In genomic region chr19:33631628-33631995, GRCh38 we compare ENCODE assay signal across 18 cellular contexts. TPM values are rescaled to one million over a fixed set of nuclear protein-coding genes. Genes with fewer than 3 reads are reported as not detected.
DNase-seq lines count a peak whose midpoint lies in the region; ATAC-seq, FAIRE-seq and TF ChIP-seq lines count a peak whose summit lies in the region.
"Had no signal": no experiment of that assay in that cellular context is flagged by ENCODE, and none has a peak within 500 bp of the region (broad histone marks: within the 10 kb centered on the region; RNA-seq: fewer than 3 reads in every experiment).

No MANE protein-coding gene starts in this region.

- CTCF ChIA-PET in activated CD8-positive, alpha-beta memory T cell treated with anti-CD3 and anti-CD28 coated beads, Interleukin-2, amount 10 ng/mL, durations not matched to agents 7 days and 5 days (lab: Charles Lee) = interaction anchor here (1.2 kb wide), 1 partner anchor 146 kb away, joined by 3 read pairs; no protein-coding TSS in a partner anchor

- no peak overlapping the region for H3K4me3 Mint-ChIP-seq in activated CD8-positive, alpha-beta memory T cell treated with anti-CD3 and anti-CD28 coated beads, Interleukin-2, amount 10 ng/mL, durations not matched to agents 7 days and 5 days
- H3K4me3 Mint-ChIP-seq: CD8-positive, alpha-beta memory T cell; GM23338; HFFc6 had no signal

- H3K36me3 Mint-ChIP-seq in activated CD8-positive, alpha-beta memory T cell treated with anti-CD3 and anti-CD28 coated beads, Interleukin-2, amount 10 ng/mL, durations not matched to agents 7 days and 5 days = no peaks in the 10 kb centered on the region
- H3K36me3 Mint-ChIP-seq: CD8-positive, alpha-beta memory T cell had no signal

- ATAC-seq in activated CD8-positive, alpha-beta memory T cell treated with anti-CD3 and anti-CD28 coated beads, Interleukin-2, amount 10 ng/mL, durations not matched to agents 7 days and 5 days = no peak
- ATAC-seq in HG03025 (IDR thresholded peaks at IDR 0.05; ENCODE audit: low FRiP score, unreplicated experiment) = no peak

- H3K4me1 Mint-ChIP-seq in activated CD8-positive, alpha-beta memory T cell treated with anti-CD3 and anti-CD28 coated beads, Interleukin-2, amount 10 ng/mL, durations not matched to agents 7 days and 5 days = no peaks in the 10 kb centered on the region
- H3K4me1 Mint-ChIP-seq: CD8-positive, alpha-beta memory T cell had no signal

- no peaks in the 10 kb centered on the region for H3K9me3 ChIP-seq in sigmoid colon
- H3K9me3 ChIP-seq: BLaER1, Caco-2 had no signal

- no peak for FAIRE-seq in HTR-8/SVneo (lab: Jason Lieb, UNC)
- FAIRE-seq: GM12892 had no signal

- no peak for TF ChIP-seq CTCF in sigmoid colon (IDR thresholded peaks at IDR 0.05)

- peaks cover 2% of the 10 kb centered on the region for H3K27me3 Mint-ChIP-seq in activated CD8-positive, alpha-beta memory T cell treated with anti-CD3 and anti-CD28 coated beads, Interleukin-2, amount 10 ng/mL, durations not matched to agents 7 days and 5 days

- peaks cover 0 to 46% (median 12%) of the 10 kb centered on the region in 3 donors for H3K27me3 ChIP-seq in sigmoid colon
- H3K27me3 ChIP-seq: BLaER1 had no signal

- TF ChIP-seq EP300 in sigmoid colon (IDR thresholded peaks at IDR 0.05) = no peak

- no peak for TF ChIP-seq POLR2A in sigmoid colon (IDR thresholded peaks at IDR 0.05)

- no peak overlapping the region for H3K4me3 ChIP-seq in sigmoid colon
- H3K4me3 ChIP-seq: BLaER1, GM23338 had no signal

- H3K27ac Mint-ChIP-seq in activated CD8-positive, alpha-beta memory T cell treated with anti-CD3 and anti-CD28 coated beads, Interleukin-2, amount 10 ng/mL, durations not matched to agents 7 days and 5 days = no peak overlapping the region
- H3K27ac Mint-ChIP-seq: CD8-positive, alpha-beta memory T cell; HFFc6 had no signal

- 31 to 59% methylated on average over 6 of the region's 6 CpGs for WGBS in sigmoid colon, 2 donors

- no peaks in the 10 kb centered on the region for H3K36me3 ChIP-seq in sigmoid colon
- H3K36me3 ChIP-seq: BLaER1 had no signal

- H3K27ac ChIP-seq in sigmoid colon = no peak overlapping the region
- H3K27ac ChIP-seq: BLaER1 had no signal

- H3K9me3 Mint-ChIP-seq in activated CD8-positive, alpha-beta memory T cell treated with anti-CD3 and anti-CD28 coated beads, Interleukin-2, amount 10 ng/mL, durations not matched to agents 7 days and 5 days (ENCODE audit: low read depth) = no peaks in the 10 kb centered on the region
- H3K9me3 Mint-ChIP-seq: GM23338 had no signal

- DNase-seq in activated CD8-positive, alpha-beta memory T cell treated with anti-CD3 and anti-CD28 coated beads, Interleukin-2, amount 50 U/mL, for 48 hours = peak; percentile 3
- no peak for DNase-seq in activated CD8-positive, alpha-beta memory T cell treated with anti-CD3 and anti-CD28 coated beads, Interleukin-2, amount 10 ng/mL, durations not matched to agents 7 days and 5 days
- DNase-seq in islet precursor cell = peak; percentile 4
- DNase-seq in sigmoid colon = peak; percentile 13
- no peak for DNase-seq in hippocampal formation (lab: John Stamatoyannopoulos, UW)
- no peak for DNase-seq in HTR-8/SVneo (ENCODE audit: insufficient read length, low spot score)
- DNase-seq: 8988T; AML-193; Caco-2; CD8-positive, alpha-beta memory T cell; DND-41; GDM1; HCEC 1CT; HFFc6 had no signal

- H3K4me1 ChIP-seq in sigmoid colon = no peaks in the 10 kb centered on the region
- H3K4me1 ChIP-seq: BLaER1, Caco-2 had no signal

- intact Hi-C loops in sigmoid colon (cut with DNase I) = no loop called here

RNA-seq across cellular contexts. Expression of gene CHST8, which starts 9.9 kb away (rescaled TPM):
- not detected for total RNA-seq in activated CD8-positive, alpha-beta memory T cell treated with anti-CD3 and anti-CD28 coated beads, Interleukin-2, amount 10 ng/mL, durations not matched to agents 7 days and 5 days
- under 1 TPM in 1 of 4 donors, not detected in 3; 0.36 TPM for total RNA-seq in sigmoid colon
- under 1 TPM in 2 of 3 donors, not detected in 1; 0.35 to 0.60 TPM for polyA plus RNA-seq in sigmoid colon
- total RNA-seq: Caco-2; CD8-positive, alpha-beta memory T cell; HFFc6 had no signal
- polyA plus RNA-seq: CD8-positive, alpha-beta memory T cell had no signal

Comparison
In these comparisons a context has a peak if more than half of its experiments do, and no peak if none do; other contexts are left out.
1. DNase-seq: peak in activated CD8-positive, alpha-beta memory T cell treated with anti-CD3 and anti-CD28 coated beads, Interleukin-2, amount 50 U/mL, for 48 hours (single experiment), islet precursor cell (single experiment) and sigmoid colon (single experiment); none in activated CD8-positive, alpha-beta memory T cell treated with anti-CD3 and anti-CD28 coated beads, Interleukin-2, amount 10 ng/mL, durations not matched to agents 7 days and 5 days (single experiment), hippocampal formation (0 of 2) and HTR-8/SVneo (single experiment).